10 cellular contexts compared by ENCODE assay signal in the genomic region with DNA sequence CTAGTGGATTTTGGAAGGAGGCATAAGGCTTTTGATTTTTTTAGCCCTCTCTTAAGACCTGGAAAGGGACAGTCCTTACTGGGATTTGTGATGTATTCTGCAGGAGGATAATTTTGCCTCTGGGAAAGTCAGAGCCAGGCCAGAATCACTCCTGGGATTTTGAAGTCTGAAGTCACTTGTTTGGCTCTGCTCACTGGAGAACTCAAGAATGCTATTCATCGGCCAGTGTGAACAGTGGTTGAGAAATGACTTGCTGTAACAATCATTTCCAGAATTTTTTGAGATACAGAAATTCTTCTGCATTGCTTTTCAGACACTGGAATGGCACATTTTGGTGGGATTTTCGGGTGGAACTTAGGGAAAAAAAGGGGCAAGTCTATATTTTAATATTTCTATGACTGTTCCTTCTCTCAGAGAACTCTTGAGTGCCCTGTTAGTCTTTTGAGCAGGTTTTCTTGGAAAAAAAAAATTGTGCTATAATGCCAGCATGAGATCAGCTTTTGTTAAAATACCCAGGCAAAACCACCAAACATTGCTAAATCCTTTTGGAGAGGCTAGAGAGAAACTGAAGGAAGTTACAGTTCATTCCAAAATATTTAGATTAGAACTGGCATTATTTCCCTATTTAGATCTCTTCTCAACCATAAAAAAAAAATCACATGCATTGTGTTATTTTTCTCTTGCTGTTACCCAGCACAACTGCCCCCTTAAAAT. TPM values are rescaled to one million over a fixed set of nuclear protein-coding genes. Genes with fewer than 3 reads are reported as not detected.
DNase-seq lines count a peak whose midpoint lies in the region; ATAC-seq and TF ChIP-seq lines count a peak whose summit lies in the region.
"Had no signal": no experiment of that assay in that cellular context is flagged by ENCODE, and none has a peak within 500 bp of the region (broad histone marks: within the 10 kb centered on the region; RNA-seq: fewer than 3 reads in every experiment).

No MANE protein-coding gene starts in this region.

- H3K9me3 ChIP-seq in body of pancreas (no peaks in the 10 kb centered on the region), aorta (ENCODE audit: control insufficient read depth, low read length) (no peaks in the 10 kb centered on the region), uterus (no peaks in the 10 kb centered on the region)

- H3K36me3 ChIP-seq in body of pancreas (replicated peaks in 1 of 2; ENCODE audit: insufficient read depth in 1 of 2, low read depth in 2 of 2) = no peaks in the 10 kb centered on the region
- H3K36me3 ChIP-seq in aorta (ENCODE audit: control insufficient read depth in 1 of 2, insufficient read depth in 2 of 2, low read length in 1 of 2) = no peaks in the 10 kb centered on the region
- no peaks in the 10 kb centered on the region for H3K36me3 ChIP-seq in uterus
- H3K36me3 ChIP-seq: WERI-Rb-1 had no signal

- intact Hi-C loops in body of pancreas (cut with DNase I) (no loop called here), left ventricle myocardium superior (cut with micrococcal nuclease) (no loop called here), aorta (cut with DNase I) (loop anchor here in 1 of 2 donors (5.0 kb wide), 1 partner anchor 126 kb away; no protein-coding TSS in a partner anchor), uterus (cut with DNase I; ENCODE audit: low total_unique reads) (no loop called here)

- TF ChIP-seq POLR2A in body of pancreas (IDR thresholded peaks at IDR 0.05) = no peak
- no peak for TF ChIP-seq POLR2A in uterus (IDR thresholded peaks at IDR 0.05)

- TF ChIP-seq CTCF in body of pancreas (IDR thresholded peaks at IDR 0.05) = no peak
- no peak for TF ChIP-seq CTCF in uterus (IDR thresholded peaks at IDR 0.05)

- no peaks in the 10 kb centered on the region for H3K27me3 ChIP-seq in body of pancreas
- H3K27me3 ChIP-seq in aorta (ENCODE audit: control insufficient read depth in 1 of 2, insufficient read depth in 2 of 2, low read length in 1 of 2) = no peaks in the 10 kb centered on the region
- no peaks in the 10 kb centered on the region for H3K27me3 ChIP-seq in uterus

- H3K4me3 ChIP-seq in body of pancreas (no peak overlapping the region), aorta (ENCODE audit: low read length in 2 of 2) (no peak overlapping the region), uterus (no peak overlapping the region)

- ATAC-seq in body of pancreas (no peak), left ventricle myocardium superior (peak; percentile 69), aorta (ENCODE audit: low FRiP score) (peak; percentile 74), HG02763 (IDR thresholded peaks at IDR 0.05; ENCODE audit: unreplicated experiment) (no peak)
- ATAC-seq: stimulated activated naive CD8-positive, alpha-beta T cell treated with anti-CD3 and anti-CD28 coated beads, Interleukin-15, amount 100 ng/mL, for 72 hours had no signal

- H3K27ac ChIP-seq in body of pancreas = peak overlapping the region in 3 of 4 donors; percentile 46 to 71 (median 66)
- H3K27ac ChIP-seq in aorta (ENCODE audit: low read depth in 1 of 2, low read length in 2 of 2) = peak overlapping the region; percentile 28 to 93
- H3K27ac ChIP-seq in uterus = no peak overlapping the region
- H3K27ac ChIP-seq: WERI-Rb-1 had no signal

- WGBS in body of pancreas, 2 donors = 53 to 54% methylated on average over 2 of the region's 2 CpGs
- 3 to 7% methylated on average over 2 of the region's 2 CpGs for WGBS in aorta, 2 donors

- DNase-seq in HS-27A (ENCODE audit: low read depth) (peak; percentile 38), body of pancreas (peak in 2 of 4 donors; percentile 18 to 34), left ventricle myocardium superior (no peak), aorta (no peak), uterus (no peak), iPS-NIHi11 (ENCODE audit: low spot score) (no peak)
- DNase-seq: occipital lobe; stimulated activated naive CD8-positive, alpha-beta T cell treated with anti-CD3 and anti-CD28 coated beads, Interleukin-15, amount 100 ng/mL, for 72 hours; WERI-Rb-1 had no signal

- H3K4me1 ChIP-seq in body of pancreas (peaks cover 20% of the 10 kb centered on the region), aorta (ENCODE audit: control insufficient read depth in 1 of 2, insufficient read depth in 2 of 2, low read length in 2 of 2) (peaks cover 5 to 7% of the 10 kb centered on the region in 2 donors), uterus (peaks cover 0 to 6% of the 10 kb centered on the region in 2 donors)

RNA-seq across cellular contexts. Expression of gene BHLHE41, which starts 26.1 kb away (rescaled TPM):
- total RNA-seq in body of pancreas = 1 to 10 TPM; 2.6 to 4.6 TPM
- 35.9 TPM for total RNA-seq in left ventricle myocardium superior
- total RNA-seq in aorta = 10 to 100 TPM; 12.0 to 49.9 TPM
- polyA plus RNA-seq in aorta = 1 to 10 TPM; 4.3 to 6.3 TPM
- total RNA-seq in uterus = 10 to 100 TPM in 1 of 4 donors, 1 to 10 TPM in 3; 2.1 to 31.2 (median 5.0) TPM

RNA-seq across cellular contexts. Expression of gene SSPN, which starts 44.5 kb away (rescaled TPM):
- 1 to 10 TPM; 3.3 to 6.7 TPM for total RNA-seq in body of pancreas
- total RNA-seq in left ventricle myocardium superior = 56.4 TPM
- 100 to 1,000 TPM in 1 of 2 donors, 10 to 100 TPM in 1; 43.9 to 109 TPM for total RNA-seq in aorta
- polyA plus RNA-seq in aorta = 10 to 100 TPM; 24.5 to 27.3 TPM
- 10 to 100 TPM; 31.5 to 76.7 (median 45.0) TPM for total RNA-seq in uterus

Comparison
In these comparisons a context has a peak if more than half of its experiments do, and no peak if none do; other contexts are left out.
1. ATAC-seq: peak in left ventricle myocardium superior (single experiment) and aorta (single experiment); none in body of pancreas (single experiment) and HG02763 (single experiment).
2. H3K27ac ChIP-seq: peak in body of pancreas (3 of 4) and aorta (2 of 2); none in uterus (0 of 2).